ENCODE assay signal across 14 cellular contexts in genomic region chr12:23560611-23561010, GRCh38.
DNase-seq lines count a peak whose midpoint lies in the region; ATAC-seq and TF ChIP-seq lines count a peak whose summit lies in the region.
"Had no signal": no experiment of that assay in that cellular context is flagged by ENCODE, and none has a peak within 500 bp of the region (broad histone marks: within the 10 kb centered on the region; RNA-seq: fewer than 3 reads in every experiment).

No MANE protein-coding gene starts in this region.

- no peak overlapping the region for H3K9ac ChIP-seq in colonic mucosa (ENCODE audit: low read depth in 2 of 2, low read length in 2 of 2)

- no peaks in the 10 kb centered on the region for H3K9me3 ChIP-seq in colonic mucosa

- no peak overlapping the region for H3K27ac ChIP-seq in colonic mucosa

- peak; percentile 96 for ATAC-seq in GM18517 (IDR thresholded peaks at IDR 0.05; ENCODE audit: unreplicated experiment)
- ATAC-seq in GM19468 (IDR thresholded peaks at IDR 0.05; ENCODE audit: extremely low read depth, unreplicated experiment), result peak; percentile 95
- peak; percentile 77 for ATAC-seq in HG02852 (IDR thresholded peaks at IDR 0.05; ENCODE audit: unreplicated experiment)
- peak; percentile 84 for ATAC-seq in HG03432 (IDR thresholded peaks at IDR 0.05; ENCODE audit: unreplicated experiment)
- ATAC-seq: stimulated activated naive CD8-positive, alpha-beta T cell treated with anti-CD3 and anti-CD28 coated beads, Interleukin-15, Interleukin-2, amounts not matched to agents 100 U/mL and 50 U/mL, for 24 hours had no signal

- DNase-seq in stimulated activated CD4-positive, alpha-beta T cell treated with anti-CD3 and anti-CD28 coated beads, Interleukin-4, amount 100 ng/mL, for 1 hour, result no peak
- DNase-seq in SIG-M5 treated with dmso at 0.1 percent for 504 hours (lab: John Stamatoyannopoulos, UW; ENCODE audit: unreplicated experiment), result no peak
- DNase-seq in colonic mucosa, result no peak
- DNase-seq in NCI-H524 treated with DMSO at 0.1 percent for 48 hours (lab: John Stamatoyannopoulos, UW), result no peak
- DNase-seq: activated B cell treated with CpG ODN at 0.5 μM for 24 hours; erythroblast; NCI-H1048; OCI-M1; stimulated activated naive CD8-positive, alpha-beta T cell treated with anti-CD3 and anti-CD28 coated beads, Interleukin-15, Interleukin-2, amounts not matched to agents 100 U/mL and 50 U/mL, for 24 hours had no signal

- TF ChIP-seq CTCF in colonic mucosa (IDR thresholded peaks at IDR 0.05), result no peak

- H3K27me3 ChIP-seq in colonic mucosa, result no peaks in the 10 kb centered on the region

- intact Hi-C loops in colonic mucosa (cut with DNase I), result no loop called here

- H3K36me3 ChIP-seq in colonic mucosa, result no peaks in the 10 kb centered on the region

- H3K4me1 ChIP-seq in colonic mucosa, result no peaks in the 10 kb centered on the region

- H3K4me3 ChIP-seq in colonic mucosa, result no peak overlapping the region
- H3K4me3 ChIP-seq: GM23338 had no signal
